In the genomic region with DNA sequence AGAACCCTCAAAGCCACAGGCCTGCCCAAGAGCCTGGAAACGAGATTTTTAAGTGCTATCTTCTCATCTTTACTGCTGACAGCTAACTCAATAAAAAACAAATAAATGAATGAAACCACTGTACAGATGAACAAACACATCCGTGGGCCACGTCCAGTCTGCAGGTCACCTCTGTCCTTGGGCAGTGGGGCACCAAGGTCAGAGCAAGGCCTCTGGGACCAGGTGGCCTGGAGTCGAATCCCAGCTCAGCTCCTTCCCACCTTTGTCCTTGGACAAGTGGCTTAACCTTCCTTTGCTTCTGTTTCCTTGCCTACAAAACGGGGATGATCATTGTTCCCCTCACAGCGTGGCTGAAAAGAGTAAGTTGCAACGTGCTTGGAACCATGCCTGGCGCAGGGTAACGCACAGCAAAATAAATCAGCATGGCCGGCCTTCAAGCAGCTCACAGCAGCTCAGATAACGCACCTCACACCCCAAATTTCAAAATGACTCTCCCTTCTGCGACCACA, we compare ENCODE assay signal across 13 cellular contexts. TPM values are rescaled to one million over a fixed set of nuclear protein-coding genes. Genes with fewer than 3 reads are reported as not detected.
A peak's percentile ranks its signal among the peaks of the same experiment; 100 is the strongest.
DNase-seq lines count a peak whose midpoint lies in the region; ATAC-seq and TF ChIP-seq lines count a peak whose summit lies in the region.
"Had no signal": no experiment of that assay in that cellular context is flagged by ENCODE, and none has a peak within 500 bp of the region (broad histone marks: within the 10 kb centered on the region; RNA-seq: fewer than 3 reads in every experiment).

No MANE protein-coding gene starts in this region.

- H3K27ac ChIP-seq in RWPE1 (peak overlapping the region; percentile 40), right atrium auricular region (peak overlapping the region; percentile 81 to 86), stomach (peak overlapping the region; percentile 52 to 74 (median 59))

- TF ChIP-seq POLR2A in stomach (IDR thresholded peaks at IDR 0.05) = no peak

- DNase-seq in NCI-H1105 (lab: John Stamatoyannopoulos, UW) (peak; percentile 59), NCI-H1105 treated with DMSO at 0.1 percent for 48 hours (lab: John Stamatoyannopoulos, UW) (no peak), RWPE1 (ENCODE audit: low spot score) (no peak), right atrium auricular region (ENCODE audit: low spot score) (no peak), stomach (no peak), germinal center (ENCODE audit: low spot score) (no peak), AG08396 (ENCODE audit: low spot score) (no peak)
- DNase-seq: activated CD4-positive, alpha-beta T cell treated with anti-CD3 and anti-CD28 coated beads for 1 hour; activated naive CD8-positive, alpha-beta T cell treated with anti-CD3 and anti-CD28 coated beads for 36 hours had no signal

- H3K36me3 ChIP-seq in right atrium auricular region (peaks cover 14% of the 10 kb centered on the region), stomach (peaks cover 16 to 24% (median 20%) of the 10 kb centered on the region in 4 donors)

- TF ChIP-seq EP300 in stomach (IDR thresholded peaks at IDR 0.05) = no peak

- intact Hi-C loops in stomach (cut with DNase I; ENCODE audit: low total_unique reads) = no loop called here

- H3K4me3 ChIP-seq in right atrium auricular region (no peak overlapping the region), stomach (no peak overlapping the region)

- CTCF ChIA-PET in RWPE1 (lab: Yijun Ruan, JAX) = no interaction called here

- H3K27me3 ChIP-seq in right atrium auricular region (no peaks in the 10 kb centered on the region), stomach (no peaks in the 10 kb centered on the region)

- no peak for TF ChIP-seq CTCF in RWPE1 (conservative IDR thresholded peaks at IDR 0.05; ENCODE audit: low read depth)
- no peak for TF ChIP-seq CTCF in right atrium auricular region (IDR thresholded peaks at IDR 0.05)
- no peak for TF ChIP-seq CTCF in stomach (IDR thresholded peaks at IDR 0.05)

- H3K9me3 ChIP-seq in right atrium auricular region = no peaks in the 10 kb centered on the region
- no peaks in the 10 kb centered on the region for H3K9me3 ChIP-seq in stomach

- ATAC-seq in HG03095 (IDR thresholded peaks at IDR 0.05; ENCODE audit: unreplicated experiment) = no peak

- 27 to 41% (median 30%) methylated on average over 12 of the region's 12 CpGs for WGBS in stomach, 5 donors

- POLR2A ChIA-PET in RWPE1 (lab: Yijun Ruan, JAX; ENCODE audit: low non-redundant PET) = no interaction called here

- H3K4me1 ChIP-seq in right atrium auricular region (peaks cover 0 to 100% of the 10 kb centered on the region in 2 donors), stomach (peaks cover 75 to 99% (median 87%) of the 10 kb centered on the region in 4 donors)

RNA-seq across cellular contexts. Expression of gene RRBP1, which starts 35.8 kb away (rescaled TPM):
- 10 to 100 TPM; 52.0 to 57.7 TPM for total RNA-seq in right atrium auricular region
- total RNA-seq in stomach = 100 to 1,000 TPM; 125 to 456 (median 251) TPM
- polyA plus RNA-seq in stomach = 10 to 100 TPM; 34.4 to 79.6 (median 74.6) TPM

RNA-seq across cellular contexts. Expression of gene BANF2, which starts 53.5 kb away (rescaled TPM):
- total RNA-seq in right atrium auricular region = not detected
- total RNA-seq in stomach = not detected
- polyA plus RNA-seq in stomach = not detected
- total RNA-seq: A172; activated naive CD8-positive, alpha-beta T cell treated with anti-CD3 and anti-CD28 coated beads for 36 hours; Daoy; HT1080 had no signal
